Comparison of ENCODE assay signal across 13 cellular contexts in the genomic region with DNA sequence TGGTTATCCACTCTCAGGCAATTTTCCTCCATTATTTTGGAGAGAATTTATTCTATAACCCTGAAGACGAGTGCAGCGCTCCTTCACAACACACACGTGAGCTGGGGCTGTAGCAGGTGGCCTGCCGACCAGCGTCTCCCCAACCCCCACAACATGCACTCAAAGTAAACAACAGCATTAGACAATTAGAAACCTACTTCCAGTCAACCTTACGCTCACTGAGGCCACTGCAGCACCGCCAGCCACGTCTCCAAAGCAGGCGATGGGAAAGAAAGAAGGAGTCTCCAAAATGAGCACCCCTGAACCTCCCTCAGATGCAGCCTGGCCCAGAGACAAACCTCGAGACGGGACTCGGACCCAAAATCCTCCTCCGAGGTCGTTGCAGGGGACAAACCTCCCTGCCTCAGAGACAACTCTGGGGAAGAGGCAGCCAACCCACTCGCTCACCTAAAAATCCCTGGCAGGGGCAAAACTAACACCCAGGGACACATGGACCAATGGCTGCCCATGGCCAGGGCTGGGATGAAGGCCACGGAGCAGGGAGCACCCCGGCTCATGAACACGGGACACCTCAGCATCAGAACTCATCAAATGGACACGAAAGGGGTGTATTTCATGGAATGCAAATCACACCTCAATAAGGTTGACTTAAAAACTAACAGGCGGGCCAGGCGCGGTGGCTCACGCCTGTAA. TPM values are rescaled to one million over a fixed set of nuclear protein-coding genes. Genes with fewer than 3 reads are reported as not detected.
DNase-seq lines count a peak whose midpoint lies in the region; ATAC-seq and TF ChIP-seq lines count a peak whose summit lies in the region.
"Had no signal": no experiment of that assay in that cellular context is flagged by ENCODE, and none has a peak within 500 bp of the region (broad histone marks: within the 10 kb centered on the region; RNA-seq: fewer than 3 reads in every experiment).

No MANE protein-coding gene starts in this region.

- no peaks in the 10 kb centered on the region for H3F3A ChIP-seq in OCI-LY1 (ENCODE audit: insufficient read depth, low read length)

- no peak for DNase-seq in activated CD4-positive, alpha-beta T cell treated with anti-CD3 and anti-CD28 coated beads, Interleukin-2, amount 10 ng/mL, durations not matched to agents 24 days and 14 days
- no peak for DNase-seq in activated CD4-positive, alpha-beta T cell treated with anti-CD3 and anti-CD28 coated beads for 36 hours
- DNase-seq in islet precursor cell, result peak; percentile 30
- peak; percentile 74 for DNase-seq in spleen
- no peak for DNase-seq in DMS114 treated with DMSO at 0.1 percent for 48 hours (lab: John Stamatoyannopoulos, UW; ENCODE audit: unreplicated experiment)
- DNase-seq in AG08395 (ENCODE audit: low spot score), result no peak
- DNase-seq: ACHN; activated naive CD4-positive, alpha-beta T cell treated with anti-CD3 and anti-CD28 coated beads for 36 hours; IMR-90; NCI-H2029 had no signal

- H3K36me3 Mint-ChIP-seq in activated CD4-positive, alpha-beta T cell treated with anti-CD3 and anti-CD28 coated beads, Interleukin-2, amount 10 ng/mL, durations not matched to agents 24 days and 14 days (ENCODE audit: low read depth), result peaks cover 16% of the 10 kb centered on the region
- peaks cover 10% of the 10 kb centered on the region for H3K36me3 Mint-ChIP-seq in activated CD4-positive, alpha-beta T cell treated with anti-CD3 and anti-CD28 coated beads for 36 hours (ENCODE audit: low read depth)

- ATAC-seq in activated CD4-positive, alpha-beta T cell treated with anti-CD3 and anti-CD28 coated beads for 36 hours, result no peak
- no peak for ATAC-seq in HG02678 (IDR thresholded peaks at IDR 0.05; ENCODE audit: unreplicated experiment)

- no peaks in the 10 kb centered on the region for H3K27me3 ChIP-seq in OCI-LY1 (ENCODE audit: insufficient read depth, low read length)
- peaks cover 0 to 6% (median 0%) of the 10 kb centered on the region in 7 donors for H3K27me3 ChIP-seq in spleen (replicated peaks in 1 of 7)
- H3K27me3 ChIP-seq: Peyer's patch had no signal

- CTCF ChIA-PET in activated CD4-positive, alpha-beta T cell treated with anti-CD3 and anti-CD28 coated beads for 36 hours (lab: Charles Lee), result no interaction called here

- H2AFZ ChIP-seq in OCI-LY1 (ENCODE audit: low read length), result no peak overlapping the region

- 0 out of 2 replicates have a peak, but pooled peaks cover 5% of the 10 kb centered on the region for H3K79me2 ChIP-seq in OCI-LY1 (ENCODE audit: insufficient read depth, low read length)

- no peak overlapping the region for H3K27ac Mint-ChIP-seq in activated CD4-positive, alpha-beta T cell treated with anti-CD3 and anti-CD28 coated beads, Interleukin-2, amount 10 ng/mL, durations not matched to agents 24 days and 14 days
- H3K27ac Mint-ChIP-seq in activated CD4-positive, alpha-beta T cell treated with anti-CD3 and anti-CD28 coated beads for 36 hours, result no peak overlapping the region
- H3K27ac Mint-ChIP-seq: activated naive CD4-positive, alpha-beta T cell treated with anti-CD3 and anti-CD28 coated beads for 36 hours had no signal

- H3K36me3 ChIP-seq in OCI-LY1 (ENCODE audit: insufficient read depth, low read length) (0 out of 2 replicates have a peak, but pooled peaks cover 7% of the 10 kb centered on the region), spleen (peaks cover 0 to 41% (median 0%) of the 10 kb centered on the region in 6 donors)

- H3K27me3 Mint-ChIP-seq in activated CD4-positive, alpha-beta T cell treated with anti-CD3 and anti-CD28 coated beads, Interleukin-2, amount 10 ng/mL, durations not matched to agents 24 days and 14 days, result no peaks in the 10 kb centered on the region
- no peaks in the 10 kb centered on the region for H3K27me3 Mint-ChIP-seq in activated CD4-positive, alpha-beta T cell treated with anti-CD3 and anti-CD28 coated beads for 36 hours

- H4K20me1 ChIP-seq in OCI-LY1 (ENCODE audit: insufficient read depth, low read length), result no peaks in the 10 kb centered on the region

- H3K27ac ChIP-seq in OCI-LY1 (ENCODE audit: low read depth, low read length, poor library complexity, severe bottlenecking) (peak overlapping the region; percentile 68), spleen (peak overlapping the region in 7 of 8 donors; percentile 15 to 94 (median 89))

- H3K4me3 Mint-ChIP-seq in activated CD4-positive, alpha-beta T cell treated with anti-CD3 and anti-CD28 coated beads, Interleukin-2, amount 10 ng/mL, durations not matched to agents 24 days and 14 days, result peak overlapping the region; percentile 51
- H3K4me3 Mint-ChIP-seq in activated CD4-positive, alpha-beta T cell treated with anti-CD3 and anti-CD28 coated beads for 36 hours, result no peak overlapping the region

- H3K4me3 ChIP-seq in OCI-LY1 (ENCODE audit: low read depth, low read length, poor library complexity, severe bottlenecking) (peak overlapping the region; percentile 35), spleen (peak overlapping the region in 4 of 8 donors; percentile 77 to 96 (median 92))

- peak overlapping the region; percentile 32; the same call in 1 of the 2 replicates for H3K4me2 ChIP-seq in OCI-LY1 (ENCODE audit: low read length)

- TF ChIP-seq CTCF in OCI-LY1 (IDR thresholded peaks at IDR 0.05; ENCODE audit: low read length) (no peak), spleen (IDR thresholded peaks at IDR 0.05 in 8 of 11, conservative IDR thresholded peaks at IDR 0.05 in 3 of 11) (no peak)

- H3K9me2 ChIP-seq in OCI-LY1 (ENCODE audit: low read depth, low read length), result no peaks in the 10 kb centered on the region

- no peak for TF ChIP-seq POLR2A in spleen (IDR thresholded peaks at IDR 0.05)

- intact Hi-C loops in activated CD4-positive, alpha-beta T cell treated with anti-CD3 and anti-CD28 coated beads, Interleukin-2, amount 10 ng/mL, durations not matched to agents 24 days and 14 days (cut with micrococcal nuclease), result no loop called here
- intact Hi-C loops in activated CD4-positive, alpha-beta T cell treated with anti-CD3 and anti-CD28 coated beads for 36 hours (cut with DNase I, micrococcal nuclease), result no loop called here
- intact Hi-C loops in spleen (cut with DNase I; ENCODE audit: low total_unique reads), result loop anchor here (10.0 kb wide), 1 partner anchor 264 kb away; no protein-coding TSS in a partner anchor

- H3K4me1 Mint-ChIP-seq in activated CD4-positive, alpha-beta T cell treated with anti-CD3 and anti-CD28 coated beads, Interleukin-2, amount 10 ng/mL, durations not matched to agents 24 days and 14 days, result peaks cover 37% of the 10 kb centered on the region
- H3K4me1 Mint-ChIP-seq in activated CD4-positive, alpha-beta T cell treated with anti-CD3 and anti-CD28 coated beads for 36 hours, result peaks cover 45% of the 10 kb centered on the region

- H3K9me3 Mint-ChIP-seq in activated CD4-positive, alpha-beta T cell treated with anti-CD3 and anti-CD28 coated beads, Interleukin-2, amount 10 ng/mL, durations not matched to agents 24 days and 14 days, result no peaks in the 10 kb centered on the region
- H3K9me3 Mint-ChIP-seq in activated CD4-positive, alpha-beta T cell treated with anti-CD3 and anti-CD28 coated beads for 36 hours (ENCODE audit: low read depth), result no peaks in the 10 kb centered on the region
- H3K9me3 Mint-ChIP-seq: activated naive CD4-positive, alpha-beta T cell treated with anti-CD3 and anti-CD28 coated beads for 36 hours had no signal

- H3K4me1 ChIP-seq in OCI-LY1 (ENCODE audit: insufficient read depth, low read length, severe bottlenecking) (peaks cover 52% of the 10 kb centered on the region), spleen (peaks cover 22 to 77% (median 63%) of the 10 kb centered on the region in 6 donors)

- no peak overlapping the region; the same call in 1 of the 2 replicates for H3K9ac ChIP-seq in OCI-LY1 (ENCODE audit: low read length)

- POLR2A ChIA-PET in activated CD4-positive, alpha-beta T cell treated with anti-CD3 and anti-CD28 coated beads for 36 hours (lab: Charles Lee), result no interaction called here

- WGBS in spleen, 5 donors, result 89 to 92% (median 92%) methylated on average over 23 of the region's 23 CpGs

- H3K9me3 ChIP-seq in OCI-LY1 (ENCODE audit: low read length) (no peaks in the 10 kb centered on the region), spleen (no peaks in the 10 kb centered on the region)
- H3K9me3 ChIP-seq: Peyer's patch had no signal

RNA-seq across cellular contexts. Expression of a gene that starts 2.6 kb away (rescaled TPM):
- total RNA-seq in activated CD4-positive, alpha-beta T cell treated with anti-CD3 and anti-CD28 coated beads, Interleukin-2, amount 10 ng/mL, durations not matched to agents 24 days and 14 days, result 45.6 and 46.5 TPM in 2 replicates
- 10 to 100 TPM; 23.4 to 28.5 TPM for total RNA-seq in activated CD4-positive, alpha-beta T cell treated with anti-CD3 and anti-CD28 coated beads for 36 hours
- 10 to 100 TPM; 40.9 to 61.9 (median 51.1) TPM for total RNA-seq in spleen
- 10 to 100 TPM; 28.7 to 53.9 (median 33.4) TPM for polyA plus RNA-seq in spleen

RNA-seq across cellular contexts. Expression of a gene that starts 15.6 kb away (rescaled TPM):
- 6.8 and 8.1 TPM in 2 replicates for total RNA-seq in activated CD4-positive, alpha-beta T cell treated with anti-CD3 and anti-CD28 coated beads, Interleukin-2, amount 10 ng/mL, durations not matched to agents 24 days and 14 days
- total RNA-seq in activated CD4-positive, alpha-beta T cell treated with anti-CD3 and anti-CD28 coated beads for 36 hours, result 10 to 100 TPM; 14.4 to 16.9 TPM
- total RNA-seq in spleen, result 10 to 100 TPM; 10.3 to 36.4 (median 20.1) TPM
- polyA plus RNA-seq in spleen, result 10 to 100 TPM; 10.0 to 21.5 (median 15.8) TPM

RNA-seq across cellular contexts. Expression of a gene that starts 39.5 kb away (rescaled TPM):
- total RNA-seq in activated CD4-positive, alpha-beta T cell treated with anti-CD3 and anti-CD28 coated beads, Interleukin-2, amount 10 ng/mL, durations not matched to agents 24 days and 14 days, result 198 and 210 TPM in 2 replicates
- 100 to 1,000 TPM; 150 to 194 TPM for total RNA-seq in activated CD4-positive, alpha-beta T cell treated with anti-CD3 and anti-CD28 coated beads for 36 hours
- 10 to 100 TPM; 20.7 to 76.5 (median 63.9) TPM for total RNA-seq in spleen
- 10 to 100 TPM; 75.2 to 98.5 (median 80.9) TPM for polyA plus RNA-seq in spleen

Comparison
In these comparisons a context has a peak if more than half of its experiments do, and no peak if none do; other contexts are left out.
1. DNase-seq: peak in islet precursor cell (single experiment) and spleen (single experiment); none in activated CD4-positive, alpha-beta T cell treated with anti-CD3 and anti-CD28 coated beads, Interleukin-2, amount 10 ng/mL, durations not matched to agents 24 days and 14 days (single experiment), activated CD4-positive, alpha-beta T cell treated with anti-CD3 and anti-CD28 coated beads for 36 hours (single experiment), DMS114 treated with DMSO at 0.1 percent for 48 hours (single experiment) and AG08395 (single experiment).